Comparison of ENCODE assay signal across 8 cellular contexts in genomic region chr10:103605359-103606156, GRCh38.
A peak's percentile ranks its signal among the peaks of the same experiment; 100 is the strongest.
DNase-seq lines count a peak whose midpoint lies in the region; ATAC-seq and TF ChIP-seq lines count a peak whose summit lies in the region.

No MANE protein-coding gene starts in this region.

- DNase-seq in GM04503 (ENCODE audit: low read depth) (peak; percentile 53), NAMALWA (ENCODE audit: low spot score) (peak; percentile 53), fibroblast of the aortic adventitia (ENCODE audit: low read depth) (peak; percentile 83), nucleus accumbens (lab: John Stamatoyannopoulos, UW) (peak in 33 of 56 donors; percentile 12 to 57 (median 26)), NCI-H345 (lab: John Stamatoyannopoulos, UW) (no peak)
- DNase-seq in activated T-cell treated with anti-CD3 and anti-CD28 coated beads, Interleukin-2, amount 50 U/mL, for 1 hour = peak; percentile 42

- no peak overlapping the region for H3K4me3 ChIP-seq in fibroblast of the aortic adventitia (ENCODE audit: low read depth, low read length)

- no peak for ATAC-seq in HG02798 (IDR thresholded peaks at IDR 0.05; ENCODE audit: poor library complexity, unreplicated experiment)
- no peak for ATAC-seq in GM18517 (IDR thresholded peaks at IDR 0.05; ENCODE audit: unreplicated experiment)

- TF ChIP-seq CTCF in fibroblast of the aortic adventitia (IDR thresholded peaks at IDR 0.05; ENCODE audit: insufficient read depth, low read length) = peak; percentile 94
